13 cellular contexts compared by ENCODE assay signal in genomic region chr13:103006706-103007426, GRCh38. TPM values are rescaled to one million over a fixed set of nuclear protein-coding genes. Genes with fewer than 3 reads are reported as not detected.
DNase-seq lines count a peak whose midpoint lies in the region; ATAC-seq and TF ChIP-seq lines count a peak whose summit lies in the region.
"Had no signal": no experiment of that assay in that cellular context is flagged by ENCODE, and none has a peak within 500 bp of the region (broad histone marks: within the 10 kb centered on the region; RNA-seq: fewer than 3 reads in every experiment).

No MANE protein-coding gene starts in this region.

- in situ Hi-C loops in GM13976 (cut with MboI; ENCODE audit: low sequenced_read_pairs, unreplicated experiment) = no loop called here

- TF ChIP-seq POLR2A in upper lobe of left lung (IDR thresholded peaks at IDR 0.05) = no peak

- no peak for TF ChIP-seq EP300 in upper lobe of left lung (IDR thresholded peaks at IDR 0.05)

- TF ChIP-seq CTCF in upper lobe of left lung (IDR thresholded peaks at IDR 0.05) (no peak), GM13976 (IDR thresholded peaks at IDR 0.05; ENCODE audit: borderline replicate concordance, control extremely low read depth, extremely low read depth, insufficient read depth, missing control alignments) (no peak)

- no peak overlapping the region for H3K4me3 ChIP-seq in upper lobe of left lung
- H3K4me3 ChIP-seq: lung had no signal

- peak; percentile 91 for ATAC-seq in GM18868 (IDR thresholded peaks at IDR 0.05; ENCODE audit: unreplicated experiment)
- peak; percentile 96 for ATAC-seq in GM21825 (IDR thresholded peaks at IDR 0.05; ENCODE audit: unreplicated experiment)
- peak; percentile 92 for ATAC-seq in HG03460 (IDR thresholded peaks at IDR 0.05; ENCODE audit: unreplicated experiment)
- ATAC-seq in upper lobe of left lung (ENCODE audit: low FRiP score in 2 of 2) = no peak
- ATAC-seq: activated T-cell treated with anti-CD3 and anti-CD28 coated beads, Interleukin-2, amount 50 U/mL, for 4 hours had no signal

- no peaks in the 10 kb centered on the region for H3K36me3 ChIP-seq in upper lobe of left lung

- DNase-seq in germinal center (ENCODE audit: low spot score) = peak; percentile 19
- no peak for DNase-seq in upper lobe of left lung
- no peak for DNase-seq in superior temporal gyrus (ENCODE audit: extremely low spot score)
- no peak for DNase-seq in GM13976 (ENCODE audit: low spot score)
- no peak for DNase-seq in activated CD8-positive, alpha-beta memory T cell treated with anti-CD3 and anti-CD28 coated beads, Interleukin-2, amount 50 U/mL, for 48 hours
- DNase-seq: activated T-cell treated with anti-CD3 and anti-CD28 coated beads, Interleukin-2, amount 50 U/mL, for 4 hours; DMS79 treated with DMSO at 0.1 percent for 48 hours; SW 1271 had no signal

- no peak overlapping the region for H3K27ac ChIP-seq in upper lobe of left lung

- WGBS in upper lobe of left lung, 2 donors = 77 to 83% methylated on average over 11 of the region's 11 CpGs

- no peaks in the 10 kb centered on the region for H3K9me3 ChIP-seq in upper lobe of left lung

- H3K27me3 ChIP-seq in upper lobe of left lung = no peaks in the 10 kb centered on the region

- H3K4me1 ChIP-seq in upper lobe of left lung = no peaks in the 10 kb centered on the region

RNA-seq across cellular contexts. Expression of gene SLC10A2, which starts 59.4 kb away (rescaled TPM):
- total RNA-seq in upper lobe of left lung = not detected
- total RNA-seq: activated T-cell treated with anti-CD3 and anti-CD28 coated beads, Interleukin-2, amount 50 U/mL, for 4 hours; urinary bladder had no signal

Comparison
In these comparisons a context has a peak if more than half of its experiments do, and no peak if none do; other contexts are left out.
1. ATAC-seq: peak in GM18868 (single experiment), GM21825 (single experiment) and HG03460 (single experiment); none in upper lobe of left lung (0 of 2).